In genomic region chr2:112644933-112645395, GRCh38 we compare ENCODE assay signal across 8 cellular contexts. TPM values are rescaled to one million over a fixed set of nuclear protein-coding genes. Genes with fewer than 3 reads are reported as not detected.
DNase-seq lines count a peak whose midpoint lies in the region; ATAC-seq and TF ChIP-seq lines count a peak whose summit lies in the region.

No MANE protein-coding gene starts in this region.

- no peak for TF ChIP-seq CTCF in OCI-LY7 (conservative IDR thresholded peaks at IDR 0.05; ENCODE audit: low read length)

- H3K9me3 Mint-ChIP-seq in activated CD4-positive, alpha-beta T cell treated with anti-CD3 and anti-CD28 coated beads for 36 hours (ENCODE audit: low read depth): no peaks in the 10 kb centered on the region
- no peaks in the 10 kb centered on the region for H3K9me3 Mint-ChIP-seq in naive B cell

- no peaks in the 10 kb centered on the region for H3K27me3 Mint-ChIP-seq in activated CD4-positive, alpha-beta T cell treated with anti-CD3 and anti-CD28 coated beads for 36 hours
- no peaks in the 10 kb centered on the region for H3K27me3 Mint-ChIP-seq in naive B cell

- H2AFZ ChIP-seq in OCI-LY7 (ENCODE audit: low read length): peak overlapping the region; percentile 87

- no TSS peak for BruUV-seq in OCI-LY7 (replicated peaks; lab: Mats Ljungman, UMichigan)

- ATAC-seq in activated CD4-positive, alpha-beta T cell treated with anti-CD3 and anti-CD28 coated beads for 36 hours: peak; percentile 1
- ATAC-seq in naive B cell (ENCODE audit: low read depth in 2 of 2) (no peak), HG02885 (IDR thresholded peaks at IDR 0.05; ENCODE audit: poor library complexity, unreplicated experiment) (no peak)

- H3K4me2 ChIP-seq in OCI-LY7 (ENCODE audit: low read length): peak overlapping the region; percentile 94

- H3K36me3 Mint-ChIP-seq in activated CD4-positive, alpha-beta T cell treated with anti-CD3 and anti-CD28 coated beads for 36 hours (ENCODE audit: low read depth): peaks cover 34% of the 10 kb centered on the region
- peaks cover 0 to 16% of the 10 kb centered on the region in 2 donors for H3K36me3 Mint-ChIP-seq in naive B cell

- intact Hi-C loops in activated CD4-positive, alpha-beta T cell treated with anti-CD3 and anti-CD28 coated beads for 36 hours (cut with DNase I, micrococcal nuclease): loop anchor here (1.0 to 5.0 kb wide), 16 partner anchors 14 to 762 kb away; partner anchors contain the start of genes CHCHD5 (in 2 of the 2), POLR1B (in 2 of the 2), CKAP2L (in 1 of the 2) and ZC3H6 (in 1 of the 2)
- intact Hi-C loops in OCI-LY7 (cut with micrococcal nuclease; ENCODE audit: unreplicated experiment): loop anchor here (1.0 to 10.0 kb wide), 4 partner anchors 103 to 760 kb away; partner anchors contain the start of genes ANAPC1, CKAP2L and POLR1B

- peaks cover 34% of the 10 kb centered on the region for H3K36me3 ChIP-seq in OCI-LY7 (ENCODE audit: insufficient read depth, low read length)
- H3K36me3 ChIP-seq in ectodermal cell (ENCODE audit: control insufficient read depth, insufficient read depth, low read length): peaks cover 4% of the 10 kb centered on the region

- 8 to 10% methylated on average over 15 to 16 of the region's 16 CpGs for WGBS in ectodermal cell, 2 experiments

- H3K4me1 Mint-ChIP-seq in activated CD4-positive, alpha-beta T cell treated with anti-CD3 and anti-CD28 coated beads for 36 hours: peaks cover 61% of the 10 kb centered on the region
- peaks cover 17 to 23% (median 19%) of the 10 kb centered on the region in 3 donors for H3K4me1 Mint-ChIP-seq in naive B cell

- no peaks in the 10 kb centered on the region for H3K9me2 ChIP-seq in OCI-LY7 (ENCODE audit: insufficient read depth, low read length)

- peak overlapping the region; percentile 95 for H3K4me3 Mint-ChIP-seq in activated CD4-positive, alpha-beta T cell treated with anti-CD3 and anti-CD28 coated beads for 36 hours
- peak overlapping the region; percentile 79 to 93 (median 92) for H3K4me3 Mint-ChIP-seq in naive B cell

- H3K79me2 ChIP-seq in OCI-LY7 (ENCODE audit: insufficient read depth, low read depth, low read length): peaks cover 49% of the 10 kb centered on the region

- peaks cover 15% of the 10 kb centered on the region for H4K20me1 ChIP-seq in OCI-LY7 (ENCODE audit: insufficient read depth, low read length)

- CTCF ChIA-PET in activated CD4-positive, alpha-beta T cell treated with anti-CD3 and anti-CD28 coated beads for 36 hours (lab: Charles Lee): interaction anchor here (0.6 to 5.4 kb wide), 12 partner anchors 9 to 156 kb away, joined by 3 to 50 read pairs (median 6); no protein-coding TSS in a partner anchor
- CTCF ChIA-PET in OCI-LY7 (lab: Charles Lee; ENCODE audit: unreplicated experiment): interaction anchor here (0.9 kb wide), 1 partner anchor 81 kb away, joined by 4 read pairs; no protein-coding TSS in a partner anchor

- H3K27ac ChIP-seq in OCI-LY7 (ENCODE audit: low read depth, low read length, poor library complexity, severe bottlenecking): peak overlapping the region; percentile 47
- H3K27ac ChIP-seq in ectodermal cell (ENCODE audit: insufficient read depth, low read depth, low read length, poor library complexity, severe bottlenecking): no peak overlapping the region

- H3K27me3 ChIP-seq in ectodermal cell (ENCODE audit: control insufficient read depth, insufficient read depth, low read length, poor library complexity, severe bottlenecking): peaks cover 24% of the 10 kb centered on the region

- H3K4me1 ChIP-seq in OCI-LY7 (ENCODE audit: insufficient read depth, low read length, poor library complexity, severe bottlenecking) (peaks cover 40% of the 10 kb centered on the region), ectodermal cell (ENCODE audit: control insufficient read depth, insufficient read depth, low read length) (peaks cover 8% of the 10 kb centered on the region)

- no peak for DNase-seq in activated CD4-positive, alpha-beta T cell treated with anti-CD3 and anti-CD28 coated beads for 36 hours
- no peak for DNase-seq in activated CD4-positive, alpha-beta T cell treated with anti-CD3 and anti-CD28 coated beads for 1 hour
- DNase-seq in OCI-LY7 (ENCODE audit: low spot score) (no peak), naive B cell (no peak), NCI-H345 (lab: John Stamatoyannopoulos, UW) (no peak)
- no peak for DNase-seq in activated effector memory CD4-positive, alpha-beta T cell treated with anti-CD3 and anti-CD28 coated beads, Interleukin-2, amount 50 U/mL, for 16 hours

- H3K9me3 ChIP-seq in OCI-LY7 (ENCODE audit: low read length) (no peaks in the 10 kb centered on the region), ectodermal cell (ENCODE audit: control insufficient read depth, low read length) (no peaks in the 10 kb centered on the region)

- H3K4me3 ChIP-seq in OCI-LY7 (ENCODE audit: low read depth, low read length, poor library complexity, severe bottlenecking): peak overlapping the region; percentile 80
- peak overlapping the region; percentile 90 for H3K4me3 ChIP-seq in ectodermal cell (ENCODE audit: insufficient read depth, low read depth, low read length)

- POLR2A ChIA-PET in activated CD4-positive, alpha-beta T cell treated with anti-CD3 and anti-CD28 coated beads for 36 hours (lab: Charles Lee): interaction anchor here (0.6 to 3.0 kb wide), 10 partner anchors 9 to 1232 kb away, joined by 3 to 28 read pairs (median 3); no protein-coding TSS in a partner anchor
- POLR2A ChIA-PET in OCI-LY7 (lab: Charles Lee): interaction anchor here (0.6 to 1.5 kb wide), 10 partner anchors 8 to 762 kb away, joined by 3 to 4 read pairs (median 3); partner anchors contain the start of gene CKAP2L

- peak overlapping the region; percentile 74 for H3K27ac Mint-ChIP-seq in activated CD4-positive, alpha-beta T cell treated with anti-CD3 and anti-CD28 coated beads for 36 hours
- peak overlapping the region; percentile 31 to 98 (median 84) for H3K27ac Mint-ChIP-seq in naive B cell

RNA-seq across cellular contexts. Expression of gene SLC20A1, which starts 0.8 kb away (rescaled TPM):
- total RNA-seq in activated CD4-positive, alpha-beta T cell treated with anti-CD3 and anti-CD28 coated beads for 36 hours: 10 to 100 TPM; 69.3 to 69.6 TPM
- total RNA-seq in OCI-LY7 (2014; rRNA removed; shearing (Covaris generic)): 59.7 and 64.8 TPM in 2 replicates
- 86.1 and 89.5 TPM in 2 replicates for total RNA-seq in OCI-LY7 (2022)
- polyA plus RNA-seq in ectodermal cell (2013, experiment 1 of 4): 76.6 TPM
- polyA plus RNA-seq in ectodermal cell (2013, experiment 2 of 4): 78.3 TPM
- 43.7 TPM for polyA plus RNA-seq in ectodermal cell (2013, experiment 3 of 4)
- polyA plus RNA-seq in ectodermal cell (2013, experiment 4 of 4): 46.8 TPM
- polyA plus RNA-seq in naive B cell (ENCODE audit: low read depth in 6 of 6): 10 to 100 TPM in 5 of 6 donors, 1 to 10 TPM in 1; 6.5 to 19.3 (median 13.1) TPM
